Comparison of ENCODE assay signal across 8 cellular contexts in the genomic region with DNA sequence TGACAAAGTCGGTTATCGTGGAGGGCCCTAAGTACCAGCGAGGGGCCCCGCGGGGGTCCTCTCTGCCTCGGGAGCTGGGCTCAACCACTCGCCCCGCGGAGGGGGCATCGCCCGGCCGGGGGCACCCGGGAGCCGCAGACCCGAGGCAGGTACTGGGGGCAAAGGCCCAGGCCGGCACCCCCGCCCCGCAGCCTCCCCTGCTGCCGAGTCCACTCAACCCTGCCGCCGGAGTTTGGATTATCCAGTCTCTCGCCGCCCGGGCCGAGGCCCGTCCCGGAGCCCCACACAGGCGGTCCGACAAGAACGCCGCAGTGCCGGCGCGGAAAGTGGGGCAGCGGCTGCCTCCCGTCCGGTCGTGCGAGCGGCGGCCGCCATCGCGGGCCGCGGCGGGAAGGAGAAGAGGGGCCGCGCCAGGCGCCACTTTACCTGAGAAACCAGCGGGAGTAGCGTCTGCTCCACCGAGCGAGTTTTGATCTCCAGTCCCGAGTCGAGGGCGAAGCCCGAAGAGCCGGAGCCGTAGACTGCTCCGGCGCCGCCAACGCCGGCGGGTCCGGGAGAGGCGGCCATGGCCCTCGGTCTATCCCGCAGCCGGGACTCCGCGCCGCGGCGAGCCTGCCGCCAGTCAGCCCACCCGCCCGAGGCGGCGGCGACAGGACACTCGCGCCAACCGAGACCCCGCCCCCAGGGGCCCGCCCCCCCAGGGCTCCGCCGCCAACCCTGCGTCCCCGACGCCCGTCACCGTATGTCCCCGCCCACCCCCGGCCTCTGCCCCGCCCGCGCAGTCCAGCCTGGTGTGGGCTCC. TPM values are rescaled to one million over a fixed set of nuclear protein-coding genes. Genes with fewer than 3 reads are reported as not detected.
DNase-seq lines count a peak whose midpoint lies in the region; ATAC-seq, FAIRE-seq and TF ChIP-seq lines count a peak whose summit lies in the region.

A gene with protein sequence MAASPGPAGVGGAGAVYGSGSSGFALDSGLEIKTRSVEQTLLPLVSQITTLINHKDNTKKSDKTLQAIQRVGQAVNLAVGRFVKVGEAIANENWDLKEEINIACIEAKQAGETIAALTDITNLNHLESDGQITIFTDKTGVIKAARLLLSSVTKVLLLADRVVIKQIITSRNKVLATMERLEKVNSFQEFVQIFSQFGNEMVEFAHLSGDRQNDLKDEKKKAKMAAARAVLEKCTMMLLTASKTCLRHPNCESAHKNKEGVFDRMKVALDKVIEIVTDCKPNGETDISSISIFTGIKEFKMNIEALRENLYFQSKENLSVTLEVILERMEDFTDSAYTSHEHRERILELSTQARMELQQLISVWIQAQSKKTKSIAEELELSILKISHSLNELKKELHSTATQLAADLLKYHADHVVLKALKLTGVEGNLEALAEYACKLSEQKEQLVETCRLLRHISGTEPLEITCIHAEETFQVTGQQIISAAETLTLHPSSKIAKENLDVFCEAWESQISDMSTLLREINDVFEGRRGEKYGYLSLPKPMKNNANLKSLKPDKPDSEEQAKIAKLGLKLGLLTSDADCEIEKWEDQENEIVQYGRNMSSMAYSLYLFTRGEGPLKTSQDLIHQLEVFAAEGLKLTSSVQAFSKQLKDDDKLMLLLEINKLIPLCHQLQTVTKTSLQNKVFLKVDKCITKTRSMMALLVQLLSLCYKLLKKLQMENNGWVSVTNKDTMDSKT (minus strand): TSS at position 624 of the 802 bp plus-strand sequence. CDS start 57 bp downstream, at position 567.

- H3K9me3 ChIP-seq in HAP-1: no peaks in the 10 kb centered on the region
- H3K9me3 ChIP-seq in MG63: no peaks in the 10 kb centered on the region
- H3K9me3 ChIP-seq in adipocyte (ENCODE audit: control insufficient read depth, low read length): no peaks in the 10 kb centered on the region
- H3K9me3 ChIP-seq in heart right ventricle: no peaks in the 10 kb centered on the region
- H3K9me3 ChIP-seq in psoas muscle: no peaks in the 10 kb centered on the region

- 0% methylated on average over 84 to 99 of the region's 99 CpGs for whole genome bisulfite sequencing in heart right ventricle, 2 donors
- 0 to 1% (median 1%) methylated on average over 51 to 99 of the region's 99 CpGs for WGBS in psoas muscle, 3 donors

- H3K4me1 ChIP-seq in HAP-1: peaks cover 20% of the 10 kb centered on the region
- H3K4me1 ChIP-seq in adipocyte (ENCODE audit: control insufficient read depth, insufficient read depth, low read length): peaks cover 39% of the 10 kb centered on the region
- H3K4me1 ChIP-seq in heart right ventricle: peaks cover 4 to 64% (median 44%) of the 10 kb centered on the region in 9 donors
- peaks cover 43% of the 10 kb centered on the region for H3K4me1 ChIP-seq in psoas muscle

- DNase-seq in GM06990 (ENCODE audit: extremely low read depth, insufficient read length) (peak; percentile 90), HAP-1 (ENCODE audit: low spot score in 2 of 2) (peak; percentile 87 to 99), MG63 (peak; percentile 92), T follicular helper cell (ENCODE audit: low read depth) (peak; percentile 82), adipocyte (ENCODE audit: low read depth) (peak; percentile 95), heart right ventricle (peak; percentile 95 to 98), psoas muscle (peak; percentile 95 to 96), urothelium cell line (ENCODE audit: low spot score) (peak; percentile 97)

- H3K27ac ChIP-seq in heart right ventricle (peak within 1 kb of the TSS; percentile 41 to 97 (median 94)), psoas muscle (peak within 1 kb of the TSS; percentile 97)

- TF ChIP-seq CTCF in GM06990 (IDR thresholded peaks at IDR 0.05; ENCODE audit: insufficient read depth, low read length, poor library complexity, severe bottlenecking) (no peak), heart right ventricle (IDR thresholded peaks at IDR 0.05) (no peak), psoas muscle (IDR thresholded peaks at IDR 0.05) (no peak)

- H3K27me3 ChIP-seq in GM06990 (replicated peaks; ENCODE audit: control insufficient read depth, insufficient read depth, low read length) (no peaks in the 10 kb centered on the region), HAP-1 (ENCODE audit: low read depth) (no peaks in the 10 kb centered on the region), MG63 (no peaks in the 10 kb centered on the region), adipocyte (replicated peaks; ENCODE audit: control insufficient read depth, insufficient read depth, low read length) (no peaks in the 10 kb centered on the region), heart right ventricle (no peaks in the 10 kb centered on the region), psoas muscle (ENCODE audit: insufficient read depth in 3 of 3, low read length in 2 of 3) (no peaks in the 10 kb centered on the region)

- no peaks in the 10 kb centered on the region for H3K36me3 ChIP-seq in GM06990 (ENCODE audit: control insufficient read depth, insufficient read depth, low read length)
- peaks cover 3% of the 10 kb centered on the region; the same call in 1 of the 2 replicates for H3K36me3 ChIP-seq in HAP-1 (replicated peaks)
- peaks cover 2% of the 10 kb centered on the region; the same call in 1 of the 2 replicates for H3K36me3 ChIP-seq in MG63
- H3K36me3 ChIP-seq in adipocyte (ENCODE audit: control insufficient read depth, insufficient read depth, low read length, severe bottlenecking): peaks cover 6% of the 10 kb centered on the region
- H3K36me3 ChIP-seq in heart right ventricle: no peaks in the 10 kb centered on the region
- H3K36me3 ChIP-seq in psoas muscle (ENCODE audit: insufficient read depth in 1 of 2, low read depth in 1 of 2): no peaks in the 10 kb centered on the region

- intact Hi-C loops in heart right ventricle (cut with DNase I): loop anchor here in 5 of 10 donors (5.0 to 10.0 kb wide), 5 partner anchors 41 to 102 kb away; a partner anchor contains a TSS
- intact Hi-C loops in psoas muscle (cut with DNase I): loop anchor here in 1 of 2 donors (5.0 kb wide), 1 partner anchor 81 kb away; a partner anchor contains a TSS

- FAIRE-seq in urothelium cell line (lab: Jason Lieb, UNC): no peak

- peak within 1 kb of the TSS; percentile 91 for H3K9ac ChIP-seq in adipocyte (ENCODE audit: low read length)

- ATAC-seq in heart right ventricle: peak; percentile 97 to 98 (median 97)
- peak; percentile 93 to 95 (median 94) for ATAC-seq in psoas muscle

- peak within 1 kb of the TSS; percentile 78 for H3K4me3 ChIP-seq in GM06990 (replicated peaks; ENCODE audit: low read depth, low read length)
- peak within 1 kb of the TSS; percentile 72 for H3K4me3 ChIP-seq in HAP-1
- H3K4me3 ChIP-seq in MG63: peak within 1 kb of the TSS; percentile 83
- peak within 1 kb of the TSS; percentile 91 for H3K4me3 ChIP-seq in adipocyte (ENCODE audit: low read length)
- peak within 1 kb of the TSS; percentile 55 to 93 (median 86) for H3K4me3 ChIP-seq in heart right ventricle
- H3K4me3 ChIP-seq in psoas muscle: peak within 1 kb of the TSS; percentile 93

- in situ Hi-C loops in HAP-1 (cut with MboI; ENCODE audit: low sequenced_read_pairs): no loop called here

RNA-seq across cellular contexts. Expression of the gene that starts here (rescaled TPM):
- 84.5 and 157 TPM in 2 replicates for total RNA-seq in MG63 (2014; rRNA removed; shearing (Covaris generic); ENCODE audit: low replicate concordance)
- total RNA-seq in heart right ventricle (10 to 100 TPM; 48.5 to 75.4 (median 63.2) TPM), psoas muscle (10 to 100 TPM; 27.2 to 48.2 (median 32.5) TPM)
- polyA plus RNA-seq in heart right ventricle (100 to 1,000 TPM in 1 of 2 donors, 10 to 100 TPM in 1; 42.7 to 115 TPM), psoas muscle (10 to 100 TPM; 14.1 to 49.4 (median 44.2) TPM)

Comparison
In these comparisons a context has a peak if more than half of its experiments do, and no peak if none do; other contexts are left out.
1. Peak in every context shown above with its lines: DNase-seq, ATAC-seq, H3K4me3 ChIP-seq and H3K27ac ChIP-seq.